1 cellular context compared by ENCODE assay signal in the genomic region with DNA sequence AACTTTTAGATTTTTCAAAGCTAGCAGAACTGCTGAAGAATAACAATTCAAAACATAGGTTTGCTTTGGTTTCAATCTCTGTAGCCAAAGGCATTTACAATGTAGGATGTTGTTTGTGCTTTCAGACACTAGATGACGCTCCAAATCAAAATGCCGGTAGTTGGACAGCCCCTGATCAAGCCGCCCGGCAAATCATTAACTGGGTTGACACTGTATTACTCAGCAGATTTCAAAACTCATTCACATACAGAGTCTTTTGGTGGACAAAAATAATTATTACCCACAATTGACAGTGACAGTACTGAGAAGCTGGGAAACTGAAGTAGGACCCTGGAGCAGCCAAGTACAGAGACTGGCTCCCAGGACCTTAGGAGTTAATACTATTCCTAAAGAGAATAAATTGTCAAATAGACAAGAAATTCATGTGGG.
TF ChIP-seq lines count a peak whose summit lies in the region.

No MANE protein-coding gene starts in this region.

TF ChIP-seq in HepG2, 621 proteins besides CTCF, POLR2A, EP300 and RAD21 (continued from another document and continues in another):
- peak; percentile 96 for TF ChIP-seq HNF1A (IDR thresholded peaks at IDR 0.05; ENCODE audit: low read depth)
- TF ChIP-seq HNF1A (CRISPR knock-in tag; IDR thresholded peaks at IDR 0.05; ENCODE audit: borderline replicate concordance): peak; percentile 96
- no peak for TF ChIP-seq SP2 (CRISPR knock-in tag; IDR thresholded peaks at IDR 0.05)
- TF ChIP-seq IRF9 (CRISPR knock-in tag; IDR thresholded peaks at IDR 0.05; ENCODE audit: borderline replicate concordance): no peak
- TF ChIP-seq KAT7 (CRISPR knock-in tag; IDR thresholded peaks at IDR 0.05; ENCODE audit: borderline replicate concordance): no peak
- TF ChIP-seq ISX (CRISPR knock-in tag; conservative IDR thresholded peaks at IDR 0.05): no peak
- no peak for TF ChIP-seq SPEN (CRISPR knock-in tag; IDR thresholded peaks at IDR 0.05; ENCODE audit: low read depth)
- no peak for TF ChIP-seq EEA1 (CRISPR knock-in tag; IDR thresholded peaks at IDR 0.05; ENCODE audit: borderline replicate concordance)
- no peak for TF ChIP-seq HOXA7 (CRISPR knock-in tag; IDR thresholded peaks at IDR 0.05)
- no peak for TF ChIP-seq TOPORS (CRISPR knock-in tag; IDR thresholded peaks at IDR 0.05)
- TF ChIP-seq, protein P1, sequence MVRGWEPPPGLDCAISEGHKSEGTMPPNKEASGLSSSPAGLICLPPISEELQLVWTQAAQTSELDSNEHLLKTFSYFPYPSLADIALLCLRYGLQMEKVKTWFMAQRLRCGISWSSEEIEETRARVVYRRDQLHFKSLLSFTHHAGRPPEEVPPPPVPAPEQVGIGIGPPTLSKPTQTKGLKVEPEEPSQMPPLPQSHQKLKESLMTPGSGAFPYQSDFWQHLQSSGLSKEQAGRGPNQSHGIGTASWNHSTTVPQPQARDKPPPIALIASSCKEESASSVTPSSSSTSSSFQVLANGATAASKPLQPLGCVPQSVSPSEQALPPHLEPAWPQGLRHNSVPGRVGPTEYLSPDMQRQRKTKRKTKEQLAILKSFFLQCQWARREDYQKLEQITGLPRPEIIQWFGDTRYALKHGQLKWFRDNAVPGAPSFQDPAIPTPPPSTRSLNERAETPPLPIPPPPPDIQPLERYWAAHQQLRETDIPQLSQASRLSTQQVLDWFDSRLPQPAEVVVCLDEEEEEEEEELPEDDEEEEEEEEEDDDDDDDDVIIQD (CRISPR knock-in tag; IDR thresholded peaks at IDR 0.05; ENCODE audit: low read depth): no peak
- no peak for TF ChIP-seq MATR3 (CRISPR knock-in tag; IDR thresholded peaks at IDR 0.05)
- peak; percentile 67; the same call in 1 of the 2 replicates for TF ChIP-seq ZSCAN9 (CRISPR knock-in tag; IDR thresholded peaks at IDR 0.05; ENCODE audit: borderline replicate concordance)
- TF ChIP-seq TRAFD1 (CRISPR knock-in tag; IDR thresholded peaks at IDR 0.05; ENCODE audit: borderline replicate concordance): no peak
- TF ChIP-seq, protein P2, sequence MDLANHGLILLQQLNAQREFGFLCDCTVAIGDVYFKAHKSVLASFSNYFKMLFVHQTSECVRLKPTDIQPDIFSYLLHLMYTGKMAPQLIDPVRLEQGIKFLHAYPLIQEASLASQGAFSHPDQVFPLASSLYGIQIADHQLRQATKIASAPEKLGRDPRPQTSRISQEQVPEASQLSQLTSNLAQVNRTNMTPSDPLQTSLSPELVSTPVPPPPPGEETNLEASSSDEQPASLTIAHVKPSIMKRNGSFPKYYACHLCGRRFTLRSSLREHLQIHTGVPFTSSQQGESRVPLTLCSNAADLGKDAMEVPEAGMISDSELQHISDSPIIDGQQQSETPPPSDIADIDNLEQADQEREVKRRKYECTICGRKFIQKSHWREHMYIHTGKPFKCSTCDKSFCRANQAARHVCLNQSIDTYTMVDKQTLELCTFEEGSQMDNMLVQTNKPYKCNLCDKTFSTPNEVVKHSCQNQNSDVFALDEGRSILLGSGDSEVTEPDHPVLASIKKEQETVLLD (CRISPR knock-in tag; IDR thresholded peaks at IDR 0.05; ENCODE audit: low read depth): no peak
- no peak for TF ChIP-seq ZNF264 (CRISPR knock-in tag; IDR thresholded peaks at IDR 0.05)
- no peak for TF ChIP-seq NFKB2 (CRISPR knock-in tag; IDR thresholded peaks at IDR 0.05; ENCODE audit: borderline replicate concordance)
- no peak for TF ChIP-seq ZNF282 (IDR thresholded peaks at IDR 0.05; ENCODE audit: partially characterized antibody)
- TF ChIP-seq ZFP62 (CRISPR knock-in tag; IDR thresholded peaks at IDR 0.05): no peak
- TF ChIP-seq ZNF503 (CRISPR knock-in tag; IDR thresholded peaks at IDR 0.05): no peak; the same call in 1 of the 2 replicates
- TF ChIP-seq PRPF4 (IDR thresholded peaks at IDR 0.05; ENCODE audit: low read depth, low read length, poor library complexity, severe bottlenecking): no peak
- TF ChIP-seq TRIM22 (IDR thresholded peaks at IDR 0.05): no peak
- TF ChIP-seq ZNF383 (CRISPR knock-in tag; IDR thresholded peaks at IDR 0.05; ENCODE audit: borderline replicate concordance): no peak
- no peak for TF ChIP-seq ZNF407 (CRISPR knock-in tag; IDR thresholded peaks at IDR 0.05; ENCODE audit: not compliant biosample characterization)
- 0 out of 2 replicates have a peak, but pooled peaks have one; percentile 35 for TF ChIP-seq BCL6 (CRISPR knock-in tag; IDR thresholded peaks at IDR 0.05)
- TF ChIP-seq ZNF274 (CRISPR knock-in tag; IDR thresholded peaks at IDR 0.05): no peak
- TF ChIP-seq, protein P3, sequence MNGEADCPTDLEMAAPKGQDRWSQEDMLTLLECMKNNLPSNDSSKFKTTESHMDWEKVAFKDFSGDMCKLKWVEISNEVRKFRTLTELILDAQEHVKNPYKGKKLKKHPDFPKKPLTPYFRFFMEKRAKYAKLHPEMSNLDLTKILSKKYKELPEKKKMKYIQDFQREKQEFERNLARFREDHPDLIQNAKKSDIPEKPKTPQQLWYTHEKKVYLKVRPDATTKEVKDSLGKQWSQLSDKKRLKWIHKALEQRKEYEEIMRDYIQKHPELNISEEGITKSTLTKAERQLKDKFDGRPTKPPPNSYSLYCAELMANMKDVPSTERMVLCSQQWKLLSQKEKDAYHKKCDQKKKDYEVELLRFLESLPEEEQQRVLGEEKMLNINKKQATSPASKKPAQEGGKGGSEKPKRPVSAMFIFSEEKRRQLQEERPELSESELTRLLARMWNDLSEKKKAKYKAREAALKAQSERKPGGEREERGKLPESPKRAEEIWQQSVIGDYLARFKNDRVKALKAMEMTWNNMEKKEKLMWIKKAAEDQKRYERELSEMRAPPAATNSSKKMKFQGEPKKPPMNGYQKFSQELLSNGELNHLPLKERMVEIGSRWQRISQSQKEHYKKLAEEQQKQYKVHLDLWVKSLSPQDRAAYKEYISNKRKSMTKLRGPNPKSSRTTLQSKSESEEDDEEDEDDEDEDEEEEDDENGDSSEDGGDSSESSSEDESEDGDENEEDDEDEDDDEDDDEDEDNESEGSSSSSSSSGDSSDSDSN (CRISPR knock-in tag; IDR thresholded peaks at IDR 0.05): no peak
